Comparison of ENCODE assay signal across 22 cellular contexts in genomic region chr7:22339725-22340390, GRCh38. TPM values are rescaled to one million over a fixed set of nuclear protein-coding genes. Genes with fewer than 3 reads are reported as not detected.
"Had no signal": no experiment of that assay in that cellular context is flagged by ENCODE, and none has a peak within 500 bp of the region (broad histone marks: within the 10 kb centered on the region; RNA-seq: fewer than 3 reads in every experiment).

No MANE protein-coding gene starts in this region.

- ATAC-seq: activated naive CD4-positive, alpha-beta T cell treated with anti-CD3 and anti-CD28 coated beads, Interleukin-2, amount 50 U/mL, for 72 hours; heart right ventricle; naive thymus-derived CD8-positive, alpha-beta T cell; pancreas; sciatic nerve had no signal

- H3K27me3 ChIP-seq: esophagus squamous epithelium, heart right ventricle, pancreas, stomach, vagina had no signal

- FAIRE-seq: bronchial epithelial cell, endothelial cell of umbilical vein, pancreas had no signal

- H3K4me2 ChIP-seq: smooth muscle cell had no signal

- H3K9me3 ChIP-seq: adrenal gland, esophagus squamous epithelium, heart right ventricle, pancreas, stomach, vagina had no signal

- H3K4me1 ChIP-seq: adrenal gland, heart right ventricle, vagina had no signal

- H3K27ac Mint-ChIP-seq: activated naive CD4-positive, alpha-beta T cell treated with anti-CD3 and anti-CD28 coated beads, Interleukin-2, amount 50 U/mL, for 72 hours; activated T-helper 1 cell treated with anti-CD3 and anti-CD28 coated beads, Interleukin-12 subunit alpha, Interleukin-12 subunit beta, Interleukin-2, Interleukin-4 antibody, amounts not matched to agents 30 ng/mL and 10 ng/mL and 1 ng/mL, durations not matched to agents 14 hours and 24 hours and 36 hours; dendritic cell treated with granulocyte-macrophage colony-stimulating factor and Interleukin-4, amounts not matched to agents 40 ng/mL and 50 ng/mL, for 4 days; naive thymus-derived CD8-positive, alpha-beta T cell had no signal

- H3K36me3 ChIP-seq: adrenal gland, esophagus squamous epithelium, heart right ventricle, pancreas, stomach, vagina, WERI-Rb-1 had no signal

- DNase-seq: activated CD4-positive, alpha-beta T cell treated with anti-CD3 and anti-CD28 coated beads, Interleukin-2, amount 50 U/mL, for 4 hours; activated gamma-delta T cell treated with Interleukin-2 at 50 U/mL for 16 hours; activated T-cell treated with anti-CD3 and anti-CD28 coated beads for 4 hours; adrenal gland; effector CD8-positive, alpha-beta T cell; esophagus squamous epithelium; heart right ventricle; mesendoderm; naive thymus-derived CD8-positive, alpha-beta T cell; pancreas; stimulated activated CD4-positive, alpha-beta T cell treated with anti-CD3 and anti-CD28 coated beads, Interleukin-4, amount 100 ng/mL, for 1 hour; stomach; trophoblast cell; WERI-Rb-1 had no signal

- H3K27ac ChIP-seq: adrenal gland, esophagus squamous epithelium, heart right ventricle, pancreas, stomach, vagina, WERI-Rb-1 had no signal

- H3K4me3 Mint-ChIP-seq: activated T-helper 1 cell treated with anti-CD3 and anti-CD28 coated beads, Interleukin-12 subunit alpha, Interleukin-12 subunit beta, Interleukin-2, Interleukin-4 antibody, amounts not matched to agents 30 ng/mL and 10 ng/mL and 1 ng/mL, durations not matched to agents 14 hours and 24 hours and 36 hours; dendritic cell treated with granulocyte-macrophage colony-stimulating factor and Interleukin-4, amounts not matched to agents 40 ng/mL and 50 ng/mL, for 4 days; naive thymus-derived CD8-positive, alpha-beta T cell had no signal

- H3K9me3 Mint-ChIP-seq: activated naive CD4-positive, alpha-beta T cell treated with anti-CD3 and anti-CD28 coated beads, Interleukin-2, amount 50 U/mL, for 72 hours; activated T-helper 1 cell treated with anti-CD3 and anti-CD28 coated beads, Interleukin-12 subunit alpha, Interleukin-12 subunit beta, Interleukin-2, Interleukin-4 antibody, amounts not matched to agents 30 ng/mL and 10 ng/mL and 1 ng/mL, durations not matched to agents 14 hours and 24 hours and 36 hours; dendritic cell treated with granulocyte-macrophage colony-stimulating factor and Interleukin-4, amounts not matched to agents 40 ng/mL and 50 ng/mL, for 4 days had no signal

- H3K4me3 ChIP-seq: adrenal gland, esophagus squamous epithelium, heart right ventricle, pancreas, smooth muscle cell, stomach, vagina had no signal

- H3K36me3 Mint-ChIP-seq: activated naive CD4-positive, alpha-beta T cell treated with anti-CD3 and anti-CD28 coated beads, Interleukin-2, amount 50 U/mL, for 72 hours; naive thymus-derived CD8-positive, alpha-beta T cell had no signal

RNA-seq across cellular contexts. Expression of gene RAPGEF5, which starts 17.1 kb away (rescaled TPM):
- total RNA-seq: naive thymus-derived CD8-positive, alpha-beta T cell had no signal
- polyA plus RNA-seq: naive thymus-derived CD8-positive, alpha-beta T cell; smooth muscle cell had no signal
